8 cellular contexts compared by ENCODE assay signal in genomic region chr11:130068986-130069683, GRCh38. TPM values are rescaled to one million over a fixed set of nuclear protein-coding genes. Genes with fewer than 3 reads are reported as not detected.
DNase-seq lines count a peak whose midpoint lies in the region; TF ChIP-seq lines count a peak whose summit lies in the region.

No MANE protein-coding gene starts in this region.

- H3K27ac ChIP-seq in hepatocyte: peak overlapping the region; percentile 94

- H4K20me1 ChIP-seq in hepatocyte (ENCODE audit: insufficient read depth, poor library complexity, severe bottlenecking): peaks cover 34% of the 10 kb centered on the region

- H3K4me3 ChIP-seq in GM08714 (ENCODE audit: low read length) (peak overlapping the region; percentile 77; the same call in 1 of the 2 replicates), H7 (ENCODE audit: insufficient read depth, low read depth, low read length) (peak overlapping the region; percentile 65), astrocyte of the cerebellum (ENCODE audit: low read depth, low read length) (peak overlapping the region; percentile 69), hepatocyte (peak overlapping the region; percentile 59)

- peak overlapping the region; percentile 94 for H3K4me2 ChIP-seq in hepatocyte

- peak overlapping the region; percentile 92 for H2AFZ ChIP-seq in hepatocyte

- no peaks in the 10 kb centered on the region for H3K36me3 ChIP-seq in H7 (replicated peaks; ENCODE audit: control insufficient read depth, insufficient read depth, low read length)
- H3K36me3 ChIP-seq in hepatocyte (replicated peaks; ENCODE audit: insufficient read depth, low read depth): no peaks in the 10 kb centered on the region

- peaks cover 40% of the 10 kb centered on the region for H3K79me2 ChIP-seq in hepatocyte

- H3K27me3 ChIP-seq in H7 (ENCODE audit: control insufficient read depth, insufficient read depth, low read length) (peaks cover 18% of the 10 kb centered on the region), hepatocyte (no peaks in the 10 kb centered on the region)

- no peaks in the 10 kb centered on the region for H3K9me2 ChIP-seq in hepatocyte (replicated peaks; ENCODE audit: insufficient read depth)

- WGBS in hepatocyte (ENCODE audit: low lambda C conversion rate, missing lambda C conversion rate): 2% methylated on average over 56 of the region's 56 CpGs

- peak; percentile 12 for TF ChIP-seq CTCF in astrocyte of the cerebellum (IDR thresholded peaks at IDR 0.05; ENCODE audit: low read depth, low read length, missing control alignments)
- TF ChIP-seq CTCF in hepatocyte (IDR thresholded peaks at IDR 0.05; ENCODE audit: poor library complexity): no peak

- DNase-seq in H7: peak; percentile 82
- DNase-seq in Kasumi-1 (lab: John Stamatoyannopoulos, UW): peak; percentile 70 to 80
- DNase-seq in SKM-1 treated with dmso at 0.1 percent for 144 hours (lab: John Stamatoyannopoulos, UW; ENCODE audit: unreplicated experiment): peak; percentile 78
- DNase-seq in astrocyte of the cerebellum (ENCODE audit: low read depth): peak; percentile 60
- DNase-seq in hepatocyte (ENCODE audit: low spot score): peak; percentile 61
- DNase-seq in renal cortical epithelial cell (ENCODE audit: low read depth): peak; percentile 65
- no peak for DNase-seq in medulla oblongata (ENCODE audit: extremely low spot score)

- peaks cover 20% of the 10 kb centered on the region for H3K4me1 ChIP-seq in hepatocyte (ENCODE audit: insufficient read depth)

- no peaks in the 10 kb centered on the region for H3K9me3 ChIP-seq in hepatocyte (ENCODE audit: low read depth)

- in situ Hi-C loops in astrocyte of the cerebellum (cut with HindIII; ENCODE audit: low sequenced_read_pairs): no loop called here

RNA-seq across cellular contexts. Expression of gene APLP2, which starts 0.6 kb away (rescaled TPM):
- 252 and 257 TPM in 2 replicates for total RNA-seq in H7 (2014; rRNA removed; shearing (Covaris generic))
- 485 and 500 TPM in 2 replicates for total RNA-seq in hepatocyte
- polyA plus RNA-seq in hepatocyte: 475 and 481 TPM in 2 replicates
- 426 and 1,085 TPM in 2 replicates for total RNA-seq in renal cortical epithelial cell
